Comparison of ENCODE assay signal across 19 cellular contexts in the genomic region with DNA sequence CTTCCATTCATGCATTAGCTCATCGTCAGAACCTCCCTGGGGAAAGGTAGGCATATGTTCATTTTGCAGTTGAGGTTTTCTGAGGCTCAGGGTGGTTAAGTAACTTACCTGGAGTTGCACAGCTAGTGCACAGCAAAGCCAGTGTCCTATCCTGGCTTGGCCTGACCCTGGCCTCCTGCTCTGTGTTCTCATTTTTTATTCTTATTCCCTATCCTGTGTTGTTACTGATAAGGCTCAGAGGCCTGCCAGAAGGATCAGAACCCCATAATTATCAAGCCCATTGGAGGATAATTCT.
A peak's percentile ranks its signal among the peaks of the same experiment; 100 is the strongest.
DNase-seq lines count a peak whose midpoint lies in the region; ATAC-seq and TF ChIP-seq lines count a peak whose summit lies in the region.
"Had no signal": no experiment of that assay in that cellular context is flagged by ENCODE, and none has a peak within 500 bp of the region (broad histone marks: within the 10 kb centered on the region; RNA-seq: fewer than 3 reads in every experiment).

No MANE protein-coding gene starts in this region.

- peak overlapping the region; percentile 24 for H3K27ac Mint-ChIP-seq in activated T-cell treated with anti-CD3 and anti-CD28 coated beads, Interleukin-2, amount 50 U/mL, for 24 hours
- no peak overlapping the region for H3K27ac Mint-ChIP-seq in activated T-cell treated with anti-CD3 and anti-CD28 coated beads, Interleukin-2, amount 50 U/mL, for 72 hours
- H3K27ac Mint-ChIP-seq in T-helper 17 cell, result peak overlapping the region; percentile 39
- peak overlapping the region; percentile 16 for H3K27ac Mint-ChIP-seq in progenitor cell of endocrine pancreas

- TF ChIP-seq CTCF in progenitor cell of endocrine pancreas (IDR thresholded peaks at IDR 0.05; ENCODE audit: unreplicated experiment), result no peak

- H3K4me3 Mint-ChIP-seq in activated T-cell treated with anti-CD3 and anti-CD28 coated beads, Interleukin-2, amount 50 U/mL, for 24 hours, result no peak overlapping the region
- no peak overlapping the region for H3K4me3 Mint-ChIP-seq in activated T-cell treated with anti-CD3 and anti-CD28 coated beads, Interleukin-2, amount 50 U/mL, for 72 hours
- H3K4me3 Mint-ChIP-seq in T-helper 17 cell (no peak overlapping the region), progenitor cell of endocrine pancreas (ENCODE audit: low read depth) (no peak overlapping the region)
- H3K4me3 Mint-ChIP-seq: CD4-positive, CD25-positive, alpha-beta regulatory T cell; CD8-positive, alpha-beta memory T cell had no signal

- H3K36me3 Mint-ChIP-seq in activated T-cell treated with anti-CD3 and anti-CD28 coated beads, Interleukin-2, amount 50 U/mL, for 24 hours (ENCODE audit: low read depth), result peaks cover 13% of the 10 kb centered on the region
- H3K36me3 Mint-ChIP-seq in activated T-cell treated with anti-CD3 and anti-CD28 coated beads, Interleukin-2, amount 50 U/mL, for 72 hours (ENCODE audit: insufficient read depth in 2 of 2), result peaks cover 0 to under 1% of the 10 kb centered on the region in 2 donors
- H3K36me3 Mint-ChIP-seq in T-helper 17 cell (ENCODE audit: low read depth) (peaks cover 3% of the 10 kb centered on the region), progenitor cell of endocrine pancreas (ENCODE audit: insufficient read depth) (no peaks in the 10 kb centered on the region)

- no peaks in the 10 kb centered on the region for H3K9me3 Mint-ChIP-seq in activated T-cell treated with anti-CD3 and anti-CD28 coated beads, Interleukin-2, amount 50 U/mL, for 24 hours
- no peaks in the 10 kb centered on the region for H3K9me3 Mint-ChIP-seq in activated T-cell treated with anti-CD3 and anti-CD28 coated beads, Interleukin-2, amount 50 U/mL, for 72 hours
- no peaks in the 10 kb centered on the region for H3K9me3 Mint-ChIP-seq in progenitor cell of endocrine pancreas (ENCODE audit: low read depth)
- H3K9me3 Mint-ChIP-seq: CD4-positive, CD25-positive, alpha-beta regulatory T cell; CD8-positive, alpha-beta memory T cell had no signal

- H3K36me3 ChIP-seq in KOPT-K1 (ENCODE audit: insufficient read depth, low read length), result no peaks in the 10 kb centered on the region
- H3K36me3 ChIP-seq: BE2C had no signal

- no peaks in the 10 kb centered on the region for H3K27me3 Mint-ChIP-seq in activated T-cell treated with anti-CD3 and anti-CD28 coated beads, Interleukin-2, amount 50 U/mL, for 24 hours
- H3K27me3 Mint-ChIP-seq in activated T-cell treated with anti-CD3 and anti-CD28 coated beads, Interleukin-2, amount 50 U/mL, for 72 hours (ENCODE audit: low read depth), result no peaks in the 10 kb centered on the region
- H3K27me3 Mint-ChIP-seq in T-helper 17 cell (no peaks in the 10 kb centered on the region), progenitor cell of endocrine pancreas (no peaks in the 10 kb centered on the region)
- H3K27me3 Mint-ChIP-seq: CD4-positive, CD25-positive, alpha-beta regulatory T cell; CD8-positive, alpha-beta memory T cell had no signal

- no peak for ATAC-seq in activated T-cell treated with anti-CD3 and anti-CD28 coated beads, Interleukin-2, amount 50 U/mL, for 72 hours (replicated peaks in 1 of 2)
- no peak for ATAC-seq in T-helper 17 cell
- ATAC-seq: GM12878, HCT116 had no signal

- H3K9me3 ChIP-seq in KOPT-K1 (ENCODE audit: insufficient read depth, low read length, poor library complexity, severe bottlenecking) (no peaks in the 10 kb centered on the region), T-helper 17 cell (ENCODE audit: control insufficient read depth, low read length, poor library complexity, severe bottlenecking) (no peaks in the 10 kb centered on the region)
- H3K9me3 ChIP-seq: BE2C had no signal

- peak overlapping the region; percentile 11 for H3K27ac ChIP-seq in KOPT-K1 (ENCODE audit: low read depth, low read length, poor library complexity, severe bottlenecking)

- peaks cover 37% of the 10 kb centered on the region for H3K4me1 Mint-ChIP-seq in activated T-cell treated with anti-CD3 and anti-CD28 coated beads, Interleukin-2, amount 50 U/mL, for 24 hours (ENCODE audit: low read depth)
- H3K4me1 Mint-ChIP-seq in activated T-cell treated with anti-CD3 and anti-CD28 coated beads, Interleukin-2, amount 50 U/mL, for 72 hours (ENCODE audit: low read depth), result peaks cover 42% of the 10 kb centered on the region
- peaks cover 21% of the 10 kb centered on the region for H3K4me1 Mint-ChIP-seq in T-helper 17 cell
- peaks cover 6% of the 10 kb centered on the region for H3K4me1 Mint-ChIP-seq in progenitor cell of endocrine pancreas (ENCODE audit: low read depth)

- DNase-seq in activated T-cell treated with anti-CD3 and anti-CD28 coated beads, Interleukin-2, amount 50 U/mL, for 24 hours, result no peak
- no peak for DNase-seq in activated T-cell treated with anti-CD3 and anti-CD28 coated beads, Interleukin-2, amount 50 U/mL, for 72 hours
- DNase-seq in T-helper 17 cell (no peak), progenitor cell of endocrine pancreas (ENCODE audit: low spot score, unreplicated experiment) (no peak), AG08396 (ENCODE audit: low spot score) (no peak), germinal center (ENCODE audit: low spot score) (no peak)
- DNase-seq: BE2C; C1 segment of cervical spinal cord; CD4-positive, CD25-positive, alpha-beta regulatory T cell; DMS 273 treated with DMSO at 0.1 percent for 48 hours; DMS53; DND-41; EL; GOT3; H7 had no signal
